8 cellular contexts compared by ENCODE assay signal in the genomic region with DNA sequence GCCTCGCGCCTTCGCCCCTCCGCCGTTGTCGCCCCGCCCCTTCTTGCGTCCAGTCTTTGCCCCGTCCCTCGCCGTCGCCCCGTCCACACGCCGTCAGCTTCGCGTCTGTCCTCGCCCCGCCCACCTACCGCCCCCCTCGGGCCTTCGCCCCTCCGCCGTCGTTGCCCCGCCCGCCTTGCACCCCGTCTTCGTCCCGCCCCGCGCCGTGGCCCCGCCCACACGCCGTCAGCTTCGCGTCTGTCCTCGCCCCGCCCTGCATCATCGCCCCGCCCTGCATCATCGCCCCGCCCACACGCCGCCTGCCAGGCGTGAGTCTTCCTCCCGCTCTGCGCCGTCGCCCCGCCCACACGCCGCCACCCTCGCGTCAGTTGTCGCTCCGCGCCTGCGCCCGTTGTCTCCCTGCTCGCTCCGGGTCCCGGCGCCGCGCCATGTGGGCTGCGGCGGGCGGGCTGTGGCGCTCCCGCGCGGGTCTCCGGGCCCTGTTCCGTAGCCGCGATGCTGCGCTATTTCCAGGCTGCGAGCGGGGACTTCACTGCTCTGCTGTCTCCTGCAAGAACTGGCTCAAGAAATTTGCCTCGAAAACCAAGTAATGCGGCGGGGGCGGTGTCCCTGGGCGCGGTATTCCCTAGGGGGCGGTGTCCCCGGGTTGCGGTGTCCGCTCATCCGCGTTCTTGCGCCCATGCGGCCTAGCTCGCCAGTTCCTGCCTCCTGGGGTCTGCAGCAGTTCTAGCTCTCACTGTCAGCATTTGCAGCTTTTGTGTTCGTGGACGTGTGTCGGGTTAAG.
DNase-seq lines count a peak whose midpoint lies in the region; ATAC-seq lines count a peak whose summit lies in the region.

A gene with protein sequence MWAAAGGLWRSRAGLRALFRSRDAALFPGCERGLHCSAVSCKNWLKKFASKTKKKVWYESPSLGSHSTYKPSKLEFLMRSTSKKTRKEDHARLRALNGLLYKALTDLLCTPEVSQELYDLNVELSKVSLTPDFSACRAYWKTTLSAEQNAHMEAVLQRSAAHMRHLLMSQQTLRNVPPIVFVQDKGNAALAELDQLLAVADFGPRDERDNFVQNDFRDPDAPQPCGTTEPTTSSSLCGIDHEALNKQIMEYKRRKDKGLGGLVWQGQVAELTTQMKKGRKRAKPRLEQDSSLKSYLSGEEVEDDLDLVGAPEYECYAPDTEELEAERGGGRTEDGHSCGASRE (plus strand): TSS at position 367 of the 784 bp plus-strand sequence. CDS start 62 bp downstream, at position 429.

- H3K27ac ChIP-seq in effector memory CD4-positive, alpha-beta T cell (ENCODE audit: insufficient read depth, low read length, poor library complexity, severe bottlenecking): peak within 1 kb of the TSS; percentile 87

- H3K9me3 ChIP-seq in effector memory CD4-positive, alpha-beta T cell (ENCODE audit: control insufficient read depth, low read length): no peaks in the 10 kb centered on the region

- DNase-seq in CMK (ENCODE audit: low read depth) (peak; percentile 93), HS-5 (ENCODE audit: low read depth) (peak; percentile 63), NK-92 (lab: John Stamatoyannopoulos, UW; ENCODE audit: unreplicated experiment) (peak; percentile 97), memory B cell (ENCODE audit: low spot score in 2 of 2) (peak; percentile 94 to 98)
- DNase-seq in activated CD8-positive, alpha-beta memory T cell treated with anti-CD3 and anti-CD28 coated beads for 24 hours: peak; percentile 100
- DNase-seq in effector memory CD4-positive, alpha-beta T cell: peak; percentile 99 to 100 (median 99)
- peak; percentile 99 for DNase-seq in stimulated activated CD8-positive, alpha-beta memory T cell treated with anti-CD3 and anti-CD28 coated beads, Interleukin-12 subunit alpha, Interleukin-12 subunit beta, amount 100 ng/mL, for 24 hours (ENCODE audit: extremely low read depth)

- peaks cover 3% of the 10 kb centered on the region for H3K9me3 Mint-ChIP-seq in memory B cell

- H3K27ac Mint-ChIP-seq in memory B cell: peak within 1 kb of the TSS; percentile 92

- peaks cover 3% of the 10 kb centered on the region for H3K4me1 ChIP-seq in effector memory CD4-positive, alpha-beta T cell (ENCODE audit: control insufficient read depth, insufficient read depth, low read length, poor library complexity, severe bottlenecking)

- no peaks in the 10 kb centered on the region for H3K27me3 ChIP-seq in effector memory CD4-positive, alpha-beta T cell (replicated peaks; ENCODE audit: control insufficient read depth, insufficient read depth, low read length, poor library complexity, severe bottlenecking)

- H3K4me1 Mint-ChIP-seq in memory B cell: peaks cover 22% of the 10 kb centered on the region

- H3K27me3 Mint-ChIP-seq in memory B cell: no peaks in the 10 kb centered on the region

- peaks cover 19% of the 10 kb centered on the region for H3K36me3 Mint-ChIP-seq in memory B cell

- peak within 1 kb of the TSS; percentile 65 for H3K4me3 ChIP-seq in effector memory CD4-positive, alpha-beta T cell (ENCODE audit: insufficient read depth, low read depth, low read length, poor library complexity, severe bottlenecking)

- peak within 1 kb of the TSS; percentile 85 for H3K4me3 Mint-ChIP-seq in memory B cell

- peak; percentile 59 for ATAC-seq in GM19468 (IDR thresholded peaks at IDR 0.05; ENCODE audit: extremely low read depth, unreplicated experiment)
- peak; percentile 61 for ATAC-seq in memory B cell (ENCODE audit: low read depth)

- peaks cover 5% of the 10 kb centered on the region for H3K36me3 ChIP-seq in effector memory CD4-positive, alpha-beta T cell (ENCODE audit: control insufficient read depth, insufficient read depth, low read length)

Comparison
In these comparisons a context has a peak if more than half of its experiments do, and no peak if none do; other contexts are left out.
1. Peak in every context shown above with its lines: DNase-seq, ATAC-seq, H3K4me3 ChIP-seq and H3K27ac ChIP-seq.